1 cellular context compared by ENCODE assay signal in genomic region chr1:112704908-112705627, GRCh38.
TF ChIP-seq lines count a peak whose summit lies in the region.

No MANE protein-coding gene starts in this region.

TF ChIP-seq in HepG2, 621 proteins besides CTCF, POLR2A, EP300 and RAD21 (continued from another document and continues in another):
- no peak for TF ChIP-seq ZNF17 (CRISPR knock-in tag; IDR thresholded peaks at IDR 0.05)
- peak; percentile 26; the same call in 1 of the 2 replicates for TF ChIP-seq ZFP37 (CRISPR knock-in tag; IDR thresholded peaks at IDR 0.05; ENCODE audit: borderline replicate concordance)
- TF ChIP-seq ZNF552 (CRISPR knock-in tag; IDR thresholded peaks at IDR 0.05; ENCODE audit: borderline replicate concordance): no peak
- no peak for TF ChIP-seq ZFX (CRISPR knock-in tag; IDR thresholded peaks at IDR 0.05; ENCODE audit: low read depth)
- TF ChIP-seq DDIT3 (CRISPR knock-in tag; IDR thresholded peaks at IDR 0.05): no peak
- TF ChIP-seq ZNF20 (CRISPR knock-in tag; IDR thresholded peaks at IDR 0.05): no peak
- no peak for TF ChIP-seq THAP9 (CRISPR knock-in tag; IDR thresholded peaks at IDR 0.05; ENCODE audit: borderline replicate concordance)
- TF ChIP-seq ZFP91 (CRISPR knock-in tag; IDR thresholded peaks at IDR 0.05; ENCODE audit: borderline replicate concordance): peak; percentile 48; the same call in 1 of the 2 replicates
- no peak for TF ChIP-seq ZNF781 (CRISPR knock-in tag; IDR thresholded peaks at IDR 0.05; ENCODE audit: borderline replicate concordance, not compliant biosample characterization)
- TF ChIP-seq ZNF660 (CRISPR knock-in tag; IDR thresholded peaks at IDR 0.05; ENCODE audit: borderline replicate concordance, low read depth): no peak
- TF ChIP-seq MXD4 (CRISPR knock-in tag; IDR thresholded peaks at IDR 0.05): no peak
- peak; percentile 49; the same call in 1 of the 2 replicates for TF ChIP-seq KAT7 (CRISPR knock-in tag; IDR thresholded peaks at IDR 0.05; ENCODE audit: borderline replicate concordance)
- TF ChIP-seq STAT5B (CRISPR knock-in tag; IDR thresholded peaks at IDR 0.05): no peak
- TF ChIP-seq FOSL1 (CRISPR knock-in tag; IDR thresholded peaks at IDR 0.05; ENCODE audit: borderline replicate concordance): peak; percentile 31; the same call in 1 of the 2 replicates
- TF ChIP-seq BRD4 (CRISPR knock-in tag; IDR thresholded peaks at IDR 0.05): no peak; the same call in 1 of the 2 replicates
- 0 out of 2 replicates have a peak, but pooled peaks have one; percentile 34 for TF ChIP-seq ZNF589 (CRISPR knock-in tag; conservative IDR thresholded peaks at IDR 0.05)
- no peak; the same call in 1 of the 2 replicates for TF ChIP-seq MIER3 (CRISPR knock-in tag; IDR thresholded peaks at IDR 0.05; ENCODE audit: borderline replicate concordance)
- no peak for TF ChIP-seq NCOA1 (CRISPR knock-in tag; IDR thresholded peaks at IDR 0.05)
- peak; percentile 58; the same call in 1 of the 2 replicates for TF ChIP-seq ZSCAN25 (CRISPR knock-in tag; IDR thresholded peaks at IDR 0.05)
- no peak for TF ChIP-seq PRDM15 (CRISPR knock-in tag; IDR thresholded peaks at IDR 0.05)
- TF ChIP-seq MAF1 (CRISPR knock-in tag; IDR thresholded peaks at IDR 0.05; ENCODE audit: borderline replicate concordance): no peak
- no peak for TF ChIP-seq ZNF292 (CRISPR knock-in tag; IDR thresholded peaks at IDR 0.05; ENCODE audit: borderline replicate concordance, low read depth)
- TF ChIP-seq IKZF5 (CRISPR knock-in tag; IDR thresholded peaks at IDR 0.05): peak; percentile 14; the same call in 1 of the 2 replicates
- no peak for TF ChIP-seq NCOA5 (CRISPR knock-in tag; IDR thresholded peaks at IDR 0.05)
- TF ChIP-seq GMEB2 (CRISPR knock-in tag; IDR thresholded peaks at IDR 0.05; ENCODE audit: low read depth): no peak
- TF ChIP-seq HOXA7 (CRISPR knock-in tag; IDR thresholded peaks at IDR 0.05): no peak
- TF ChIP-seq ZNF629 (CRISPR knock-in tag; conservative IDR thresholded peaks at IDR 0.05): peak; percentile 46; the same call in 1 of the 2 replicates
- TF ChIP-seq UBTF (CRISPR knock-in tag; IDR thresholded peaks at IDR 0.05): peak; percentile 35; the same call in 1 of the 2 replicates
- TF ChIP-seq HNF1B (CRISPR knock-in tag; IDR thresholded peaks at IDR 0.05): peak; percentile 46
- 0 out of 2 replicates have a peak, but pooled peaks have one; percentile 20 for TF ChIP-seq AKAP8 (CRISPR knock-in tag; IDR thresholded peaks at IDR 0.05)
- TF ChIP-seq HOXA9 (CRISPR knock-in tag; IDR thresholded peaks at IDR 0.05; ENCODE audit: borderline replicate concordance): no peak
- TF ChIP-seq RBFOX2 (IDR thresholded peaks at IDR 0.05; ENCODE audit: low read depth, low read length): peak; percentile 29; the same call in 1 of the 2 replicates
- TF ChIP-seq CBX5 (CRISPR knock-in tag; IDR thresholded peaks at IDR 0.05; ENCODE audit: borderline replicate concordance): 0 out of 2 replicates have a peak, but pooled peaks have one; percentile 19
- no peak for TF ChIP-seq ZBTB1 (CRISPR knock-in tag; IDR thresholded peaks at IDR 0.05; ENCODE audit: borderline replicate concordance)
- no peak for TF ChIP-seq MBNL3 (CRISPR knock-in tag; conservative IDR thresholded peaks at IDR 0.05)
- peak; percentile 44; the same call in 1 of the 2 replicates for TF ChIP-seq SKIL (CRISPR knock-in tag; IDR thresholded peaks at IDR 0.05; ENCODE audit: borderline replicate concordance)
- TF ChIP-seq TEAD2 (CRISPR knock-in tag; IDR thresholded peaks at IDR 0.05): no peak
- TF ChIP-seq YEATS2 (CRISPR knock-in tag; IDR thresholded peaks at IDR 0.05; ENCODE audit: borderline replicate concordance): no peak; the same call in 1 of the 2 replicates
